8 cellular contexts compared by ENCODE assay signal in the genomic region with DNA sequence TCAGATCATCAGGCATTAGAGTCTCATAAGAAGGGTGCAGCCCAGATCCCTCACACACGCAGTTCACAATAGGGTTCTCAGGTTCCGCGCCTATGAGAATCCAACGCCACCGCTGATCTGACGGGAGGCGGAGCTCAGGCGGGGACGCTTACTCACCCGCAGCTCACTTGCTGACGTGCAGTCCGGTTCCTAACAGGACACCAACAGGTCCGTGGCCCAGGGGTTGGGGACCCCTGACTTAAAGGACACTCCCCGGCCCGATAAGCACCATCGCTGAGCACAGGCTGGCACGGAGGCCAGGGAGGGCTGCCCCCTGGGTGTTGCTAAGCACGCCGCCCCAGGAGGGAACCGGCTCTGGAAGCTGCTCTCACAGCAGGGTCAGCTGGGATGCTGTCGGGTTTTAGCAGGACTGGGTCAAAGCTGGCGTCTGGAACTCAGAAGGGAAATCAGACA.
DNase-seq lines count a peak whose midpoint lies in the region; ATAC-seq lines count a peak whose summit lies in the region.

No MANE protein-coding gene starts in this region.

- H3K27ac Mint-ChIP-seq in stimulated activated naive B cell treated with anti-CD40 and anti-IgM and Interleukin-4, amounts not matched to agents 10 μg/mL and 1 μg/mL and 100 μg/mL, for 72 hours = peak overlapping the region; percentile 85

- no peaks in the 10 kb centered on the region for H3K9me3 Mint-ChIP-seq in stimulated activated naive B cell treated with anti-CD40 and anti-IgM and Interleukin-4, amounts not matched to agents 10 μg/mL and 1 μg/mL and 100 μg/mL, for 72 hours

- DNase-seq in AG08395 (ENCODE audit: low spot score) (peak; percentile 72), HPDE6-E6E7 (ENCODE audit: extremely low spot score) (peak; percentile 80), astrocyte of the hippocampus (ENCODE audit: low read depth, low spot score) (peak; percentile 86), iris pigment epithelial cell (ENCODE audit: low read depth) (peak; percentile 91), pons (ENCODE audit: low spot score) (no peak), NOMO-1 treated with DMSO at 0.1 percent for 48 hours (lab: John Stamatoyannopoulos, UW; ENCODE audit: unreplicated experiment) (no peak), activated gamma-delta T cell treated with Interleukin-2 at 50 U/mL for 16 hours (no peak)
- DNase-seq in stimulated activated naive B cell treated with anti-CD40 and anti-IgM and Interleukin-4, amounts not matched to agents 10 μg/mL and 1 μg/mL and 100 μg/mL, for 72 hours = no peak

- H3K36me3 Mint-ChIP-seq in stimulated activated naive B cell treated with anti-CD40 and anti-IgM and Interleukin-4, amounts not matched to agents 10 μg/mL and 1 μg/mL and 100 μg/mL, for 72 hours = peaks cover 0 to 3% of the 10 kb centered on the region in 2 donors

- peaks cover 48 to 79% of the 10 kb centered on the region in 2 donors for H3K27me3 Mint-ChIP-seq in stimulated activated naive B cell treated with anti-CD40 and anti-IgM and Interleukin-4, amounts not matched to agents 10 μg/mL and 1 μg/mL and 100 μg/mL, for 72 hours

- peak; percentile 21 to 41 for ATAC-seq in stimulated activated naive B cell treated with anti-CD40 and anti-IgM and Interleukin-4, amounts not matched to agents 10 μg/mL and 1 μg/mL and 100 μg/mL, for 72 hours (replicated peaks)

- H3K4me1 Mint-ChIP-seq in stimulated activated naive B cell treated with anti-CD40 and anti-IgM and Interleukin-4, amounts not matched to agents 10 μg/mL and 1 μg/mL and 100 μg/mL, for 72 hours = peaks cover 17% of the 10 kb centered on the region in 2 donors

- peak overlapping the region; percentile 45 to 56 for H3K4me3 Mint-ChIP-seq in stimulated activated naive B cell treated with anti-CD40 and anti-IgM and Interleukin-4, amounts not matched to agents 10 μg/mL and 1 μg/mL and 100 μg/mL, for 72 hours

Comparison
In these comparisons a context has a peak if more than half of its experiments do, and no peak if none do; other contexts are left out.
1. DNase-seq: peak in AG08395 (single experiment), HPDE6-E6E7 (single experiment), astrocyte of the hippocampus (single experiment) and iris pigment epithelial cell (single experiment); none in stimulated activated naive B cell treated with anti-CD40 and anti-IgM and Interleukin-4, amounts not matched to agents 10 μg/mL and 1 μg/mL and 100 μg/mL, for 72 hours (single experiment), pons (single experiment), NOMO-1 treated with DMSO at 0.1 percent for 48 hours (single experiment) and activated gamma-delta T cell treated with Interleukin-2 at 50 U/mL for 16 hours (single experiment).